In the genomic region with DNA sequence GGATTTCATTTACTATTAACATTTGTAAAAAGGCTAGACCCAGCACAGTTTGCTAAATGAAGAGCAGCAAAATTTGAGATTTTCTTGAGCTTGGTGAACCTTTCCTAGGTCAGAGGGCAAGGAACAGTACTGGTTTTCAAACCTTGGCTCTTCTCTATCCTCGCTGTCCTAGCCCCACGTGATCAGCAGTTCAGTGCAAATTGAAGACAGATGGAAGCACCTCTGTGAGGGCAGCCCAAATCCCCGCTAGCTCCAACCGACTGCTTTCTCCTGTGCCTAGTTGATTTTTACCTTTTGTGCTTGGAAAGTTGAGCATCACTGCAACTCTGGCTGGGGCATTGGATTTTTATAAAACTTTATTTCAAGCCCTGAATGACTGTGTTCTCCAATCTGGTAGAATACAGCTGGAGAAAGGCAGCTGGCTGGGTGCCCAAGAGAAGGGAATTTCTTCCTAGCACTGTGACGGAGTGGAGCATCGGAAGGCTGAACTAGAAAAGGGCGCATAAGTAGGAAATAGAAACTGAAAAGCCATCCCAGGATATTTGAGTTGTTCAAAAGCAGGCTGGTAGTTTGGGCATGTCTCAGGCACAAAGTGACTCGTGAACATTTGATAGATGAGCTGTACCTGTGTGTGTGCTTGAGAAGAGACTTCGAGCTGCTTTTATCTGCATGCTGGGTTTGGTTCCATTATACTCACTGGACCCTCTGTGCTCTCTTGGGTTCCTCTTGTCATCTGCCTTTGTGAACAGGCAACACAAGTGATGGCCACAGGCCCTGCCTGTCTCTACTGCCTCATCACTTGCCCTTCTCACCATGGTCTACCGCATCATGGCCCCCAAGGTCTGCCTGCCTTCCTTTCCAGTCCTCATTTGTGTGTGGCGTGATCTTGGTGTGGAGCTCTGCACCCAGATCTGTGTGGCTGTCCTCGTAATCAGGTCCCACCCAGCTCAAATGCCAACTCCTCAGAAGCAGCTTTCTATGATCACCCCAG, we compare ENCODE assay signal across 8 cellular contexts. TPM values are rescaled to one million over a fixed set of nuclear protein-coding genes. Genes with fewer than 3 reads are reported as not detected.
DNase-seq lines count a peak whose midpoint lies in the region; ATAC-seq and TF ChIP-seq lines count a peak whose summit lies in the region.

No MANE protein-coding gene starts in this region.

- no peak for DNase-seq in AG09309 (ENCODE audit: low read depth)
- peak; percentile 49 for DNase-seq in M059J (ENCODE audit: low read depth)
- peak; percentile 55 for DNase-seq in cerebellum (ENCODE audit: low spot score)
- DNase-seq in NCI-H526 treated with DMSO at 0.1 percent for 48 hours (lab: John Stamatoyannopoulos, UW) = no peak
- DNase-seq in NCI-H1436 (lab: John Stamatoyannopoulos, UW) = no peak

- peak overlapping the region; percentile 89 for H3K4me3 ChIP-seq in AG09309 (ENCODE audit: control insufficient read depth, low read depth, low read length)
- H3K4me3 ChIP-seq in muscle layer of colon (ENCODE audit: low read depth in 1 of 2, low read length in 2 of 2) = peak overlapping the region in 1 of 2 donors; percentile 87

- no peaks in the 10 kb centered on the region for H3K9me3 ChIP-seq in muscle layer of colon (ENCODE audit: low read length)

- no peak for TF ChIP-seq CTCF in AG09309 (IDR thresholded peaks at IDR 0.05; ENCODE audit: control insufficient read depth, insufficient read depth, low read depth, low read length, missing control alignments)

- no peak overlapping the region for H3K9ac ChIP-seq in muscle layer of colon (ENCODE audit: low read length)

- no peaks in the 10 kb centered on the region for H3K27me3 ChIP-seq in muscle layer of colon (ENCODE audit: control insufficient read depth in 1 of 2, insufficient read depth in 2 of 2, low read length in 2 of 2)

- peak overlapping the region; percentile 39 for H3K27ac ChIP-seq in muscle layer of colon (ENCODE audit: low read depth, low read length)

- peaks cover 25% of the 10 kb centered on the region for H3K4me1 ChIP-seq in muscle layer of colon (ENCODE audit: insufficient read depth, low read length)

- H3K36me3 ChIP-seq in muscle layer of colon (ENCODE audit: insufficient read depth, low read length) = peaks cover 15% of the 10 kb centered on the region

- ATAC-seq in HG03354 (IDR thresholded peaks at IDR 0.05; ENCODE audit: poor library complexity, severe bottlenecking, unreplicated experiment) (no peak), HG03108 (IDR thresholded peaks at IDR 0.05; ENCODE audit: unreplicated experiment) (no peak)

RNA-seq across cellular contexts. Expression of a gene that starts 2.3 kb away (rescaled TPM):
- total RNA-seq in M059J (2014; rRNA removed; shearing (Covaris generic)) = 372 and 527 TPM in 2 replicates
- 49.5 TPM for total RNA-seq in cerebellum

RNA-seq across cellular contexts. Expression of a gene that starts 23.1 kb away (rescaled TPM):
- total RNA-seq in M059J (2014; rRNA removed; shearing (Covaris generic)) = 4.1 and 8.3 TPM in 2 replicates
- 2.6 TPM for total RNA-seq in cerebellum

RNA-seq across cellular contexts. Expression of a gene that starts 44.3 kb away (rescaled TPM):
- total RNA-seq in M059J (2014; rRNA removed; shearing (Covaris generic)) = 8.4 and 10.6 TPM in 2 replicates
- 0.27 TPM for total RNA-seq in cerebellum

Comparison
In these comparisons a context has a peak if more than half of its experiments do, and no peak if none do; other contexts are left out.
1. DNase-seq: peak in M059J (single experiment) and cerebellum (single experiment); none in AG09309 (single experiment), NCI-H526 treated with DMSO at 0.1 percent for 48 hours (single experiment) and NCI-H1436 (single experiment).